8 cellular contexts compared by ENCODE assay signal in the genomic region with DNA sequence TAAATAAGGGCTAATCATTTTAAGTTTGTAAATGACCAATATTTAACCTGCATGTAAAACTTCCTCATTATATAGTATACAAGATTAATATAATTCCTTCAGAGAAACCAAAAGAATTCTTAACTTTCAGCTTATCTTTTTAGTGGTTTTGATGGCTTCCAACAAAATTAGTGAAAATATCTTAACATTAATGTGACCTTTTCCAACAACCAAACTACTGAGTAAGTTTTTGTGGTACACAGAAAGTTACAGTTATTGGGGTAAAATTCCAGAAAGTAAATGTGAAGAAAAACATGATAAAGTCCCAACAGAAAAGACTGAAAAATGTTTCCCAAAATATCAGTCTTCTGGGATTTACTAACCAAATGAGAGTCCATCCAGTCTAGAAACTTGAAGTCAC.
"Had no signal": no experiment of that assay in that cellular context is flagged by ENCODE, and none has a peak within 500 bp of the region (broad histone marks: within the 10 kb centered on the region; RNA-seq: fewer than 3 reads in every experiment).

No MANE protein-coding gene starts in this region.

- H3K27me3 Mint-ChIP-seq: IgD-negative memory B cell had no signal

- H3K27ac ChIP-seq: HL-60 had no signal

- FAIRE-seq: HepG2, HTR-8/SVneo, K562 had no signal

- H3K4me3 ChIP-seq: K562 had no signal

- H3K27ac Mint-ChIP-seq: IgD-negative memory B cell had no signal

- DNase-seq: IMR-90, KBM-7, KG1 had no signal

- H3K4me3 Mint-ChIP-seq: IgD-negative memory B cell had no signal

- H3K36me3 Mint-ChIP-seq: IgD-negative memory B cell had no signal

- ATAC-seq: HepG2, K562 had no signal
